ENCODE assay signal across 28 cellular contexts in genomic region chr9:131516274-131516565, GRCh38. TPM values are rescaled to one million over a fixed set of nuclear protein-coding genes. Genes with fewer than 3 reads are reported as not detected.
"Had no signal": no experiment of that assay in that cellular context is flagged by ENCODE, and none has a peak within 500 bp of the region (broad histone marks: within the 10 kb centered on the region; RNA-seq: fewer than 3 reads in every experiment).

No MANE protein-coding gene starts in this region.

- H3K4me1 ChIP-seq: adrenal gland had no signal

- H3K27me3 ChIP-seq: adrenal gland had no signal

- H3K36me3 Mint-ChIP-seq: activated naive CD8-positive, alpha-beta T cell treated with anti-CD3 and anti-CD28 coated beads, Interleukin-2, amount 10 ng/mL, durations not matched to agents 7 days and 5 days had no signal

- H3K9me3 Mint-ChIP-seq: activated naive CD8-positive, alpha-beta T cell treated with anti-CD3 and anti-CD28 coated beads, Interleukin-2, amount 10 ng/mL, durations not matched to agents 7 days and 5 days; T-cell; WTC11 had no signal

- H3K27me3 Mint-ChIP-seq: activated naive CD8-positive, alpha-beta T cell treated with anti-CD3 and anti-CD28 coated beads, Interleukin-2, amount 10 ng/mL, durations not matched to agents 7 days and 5 days; T-cell had no signal

- H3K4me1 Mint-ChIP-seq: activated naive CD8-positive, alpha-beta T cell treated with anti-CD3 and anti-CD28 coated beads, Interleukin-2, amount 10 ng/mL, durations not matched to agents 7 days and 5 days; T-cell; WTC11 had no signal

- H3K4me3 ChIP-seq: adrenal gland, SK-N-MC had no signal

- H3K4me3 Mint-ChIP-seq: activated CD8-positive, alpha-beta T cell treated with anti-CD3 and anti-CD28 coated beads, Interleukin-2, amount 10 ng/mL, durations not matched to agents 7 days and 5 days; activated naive CD8-positive, alpha-beta T cell treated with anti-CD3 and anti-CD28 coated beads, Interleukin-2, amount 10 ng/mL, durations not matched to agents 7 days and 5 days; T-cell; WTC11 had no signal

- FAIRE-seq: colon had no signal

- H3K27ac ChIP-seq: adrenal gland, SK-N-MC had no signal

- H3K9me3 ChIP-seq: adrenal gland had no signal

- H3K27ac Mint-ChIP-seq: activated CD8-positive, alpha-beta T cell treated with anti-CD3 and anti-CD28 coated beads, Interleukin-2, amount 10 ng/mL, durations not matched to agents 7 days and 5 days; activated naive CD8-positive, alpha-beta T cell treated with anti-CD3 and anti-CD28 coated beads, Interleukin-2, amount 10 ng/mL, durations not matched to agents 7 days and 5 days; T-cell; WTC11 had no signal

- ATAC-seq: activated CD8-positive, alpha-beta T cell treated with anti-CD3 and anti-CD28 coated beads, Interleukin-2, amount 10 ng/mL, durations not matched to agents 7 days and 5 days; Panc1; T-cell; WTC11 had no signal

- DNase-seq: activated CD4-positive, alpha-beta T cell treated with anti-CD3 and anti-CD28 coated beads for 48 hours; activated CD4-positive, alpha-beta T cell treated with anti-CD3 and anti-CD28 coated beads, Interleukin-2, amount 50 U/mL, for 4 hours; activated CD4-positive, CD25-positive, alpha-beta regulatory T cell treated with anti-CD3 and anti-CD28 coated beads, Interleukin-2, amount 50 U/mL, for 72 hours; activated CD8-positive, alpha-beta memory T cell treated with anti-CD3 and anti-CD28 coated beads, Interleukin-2, amount 50 U/mL, for 48 hours; activated CD8-positive, alpha-beta T cell treated with anti-CD3 and anti-CD28 coated beads, Interleukin-2, amount 10 ng/mL, durations not matched to agents 7 days and 5 days; activated naive CD4-positive, alpha-beta T cell treated with anti-CD3 and anti-CD28 coated beads, Interleukin-2, amount 50 U/mL, for 16 hours; activated naive CD8-positive, alpha-beta T cell treated with anti-CD3 and anti-CD28 coated beads, Interleukin-2, amount 10 ng/mL, durations not matched to agents 7 days and 5 days; activated T-cell treated with anti-CD3 and anti-CD28 coated beads, Interleukin-2, amount 50 U/mL, for 1 hour; adrenal gland; anterior cingulate cortex; cerebellar nuclear complex; MM.1S; NCI-H1105 treated with DMSO at 0.1 percent for 48 hours; NCI-H1436 treated with DMSO at 0.1 percent for 48 hours; NCI-H187; NCI-H2081; NCI-H446; NCI-H524; OCI-M1; RPMI8226; T-cell had no signal

RNA-seq across cellular contexts. Expression of gene PRRT1B, which starts 29.1 kb away (rescaled TPM):
- total RNA-seq: activated CD8-positive, alpha-beta T cell treated with anti-CD3 and anti-CD28 coated beads, Interleukin-2, amount 10 ng/mL, durations not matched to agents 7 days and 5 days; activated naive CD8-positive, alpha-beta T cell treated with anti-CD3 and anti-CD28 coated beads, Interleukin-2, amount 10 ng/mL, durations not matched to agents 7 days and 5 days; adrenal gland; cardiac septum; Right ventricle myocardium inferior; T-cell; T-helper 2 cell treated with Interferon-gamma antibody and Interleukin-4, amounts not matched to agents 100 ng/mL and 5 ng/mL, for 36 hours had no signal
- polyA plus RNA-seq: adrenal gland had no signal
